Comparison of ENCODE assay signal across 8 cellular contexts in genomic region chr2:109513749-109514588, GRCh38.
DNase-seq lines count a peak whose midpoint lies in the region; ATAC-seq and TF ChIP-seq lines count a peak whose summit lies in the region.

No MANE protein-coding gene starts in this region.

- H3K27ac Mint-ChIP-seq in osteocyte (ENCODE audit: unreplicated experiment), result peak overlapping the region; percentile 95

- no peaks in the 10 kb centered on the region for H3K9me3 ChIP-seq in spleen

- H3K36me3 Mint-ChIP-seq in osteocyte (ENCODE audit: unreplicated experiment), result no peaks in the 10 kb centered on the region

- WGBS in spleen, 5 donors, result 45 to 78% (median 67%) methylated on average over 17 to 20 of the region's 20 CpGs

- H3K4me3 ChIP-seq in GM06990 (replicated peaks; ENCODE audit: low read depth, low read length) (no peak overlapping the region), spleen (no peak overlapping the region)

- no peak for TF ChIP-seq CTCF in GM06990 (IDR thresholded peaks at IDR 0.05; ENCODE audit: insufficient read depth, low read length, poor library complexity, severe bottlenecking)
- TF ChIP-seq CTCF in osteocyte (IDR thresholded peaks at IDR 0.05), result no peak
- no peak for TF ChIP-seq CTCF in spleen (IDR thresholded peaks at IDR 0.05 in 8 of 11, conservative IDR thresholded peaks at IDR 0.05 in 3 of 11)

- H3K36me3 ChIP-seq in GM06990 (ENCODE audit: control insufficient read depth, insufficient read depth, low read length), result no peaks in the 10 kb centered on the region
- H3K36me3 ChIP-seq in spleen, result no peaks in the 10 kb centered on the region

- ATAC-seq in GM21423 (IDR thresholded peaks at IDR 0.05; ENCODE audit: unreplicated experiment), result peak; percentile 68
- peak; percentile 61 for ATAC-seq in HG03575 (IDR thresholded peaks at IDR 0.05; ENCODE audit: extremely low read depth, insufficient number of reproducible peaks, low FRiP score, unreplicated experiment)

- peaks cover 36% of the 10 kb centered on the region for H3K4me1 Mint-ChIP-seq in osteocyte (ENCODE audit: unreplicated experiment)

- no peak for TF ChIP-seq POLR2A in spleen (IDR thresholded peaks at IDR 0.05)

- peak; percentile 80 for DNase-seq in GM06990 (ENCODE audit: extremely low read depth, insufficient read length)
- DNase-seq in dedifferentiated amniotic fluid mesenchymal stem cell (ENCODE audit: extremely low spot score), result peak; percentile 96
- DNase-seq in osteocyte (ENCODE audit: extremely low spot score, unreplicated experiment), result no peak
- DNase-seq in DMS153 (lab: John Stamatoyannopoulos, UW), result no peak
- no peak for DNase-seq in spleen
- DNase-seq in NCI-H2227 treated with DMSO at 0.1 percent for 48 hours (lab: John Stamatoyannopoulos, UW), result no peak

- no peak overlapping the region for H3K4me3 Mint-ChIP-seq in osteocyte (ENCODE audit: unreplicated experiment)

- intact Hi-C loops in spleen (cut with DNase I; ENCODE audit: low total_unique reads), result loop anchor here (10.0 kb wide), 1 partner anchor 659 kb away; no protein-coding TSS in a partner anchor

- H3K27me3 ChIP-seq in GM06990 (replicated peaks; ENCODE audit: control insufficient read depth, insufficient read depth, low read length) (no peaks in the 10 kb centered on the region), spleen (replicated peaks in 1 of 7) (no peaks in the 10 kb centered on the region)

- peaks cover 0 to 21% (median 3%) of the 10 kb centered on the region in 6 donors for H3K4me1 ChIP-seq in spleen

- peaks cover 6% of the 10 kb centered on the region for H3K9me3 Mint-ChIP-seq in osteocyte (ENCODE audit: unreplicated experiment)

- peak overlapping the region in 1 of 8 donors; percentile 42 for H3K27ac ChIP-seq in spleen

- H3K27me3 Mint-ChIP-seq in osteocyte (ENCODE audit: unreplicated experiment), result no peaks in the 10 kb centered on the region

Comparison
In these comparisons a context has a peak if more than half of its experiments do, and no peak if none do; other contexts are left out.
1. DNase-seq: peak in GM06990 (single experiment) and dedifferentiated amniotic fluid mesenchymal stem cell (single experiment); none in osteocyte (single experiment), DMS153 (single experiment), spleen (single experiment) and NCI-H2227 treated with DMSO at 0.1 percent for 48 hours (single experiment).